7 cellular contexts compared by ENCODE assay signal in genomic region chr15:41139112-41139511, GRCh38. TPM values are rescaled to one million over a fixed set of nuclear protein-coding genes. Genes with fewer than 3 reads are reported as not detected.
DNase-seq lines count a peak whose midpoint lies in the region; ATAC-seq and TF ChIP-seq lines count a peak whose summit lies in the region.
"Not testable (repeated sequence)": the region's sequence is repeated elsewhere in the genome, so short reads cannot be mapped to it uniquely, and the experiment has no call there.

No MANE protein-coding gene starts in this region.

- not testable (repeated sequence) for H3K9me3 ChIP-seq in RWPE2 (ENCODE audit: severe bottlenecking); body of pancreas; stomach

- not testable (repeated sequence) for H3K36me3 Mint-ChIP-seq in Calu3 (ENCODE audit: insufficient read depth, unreplicated experiment)

- not testable (repeated sequence) for H3K4me1 ChIP-seq in RWPE2 (ENCODE audit: insufficient read depth, poor library complexity, severe bottlenecking); body of pancreas; foreskin keratinocyte; stomach

- DNase-seq in Calu3 (peak; percentile 45), M059J (ENCODE audit: low read depth) (peak; percentile 47), body of pancreas (peak; percentile 21 to 43 (median 34)), foreskin keratinocyte (peak; percentile 86 to 91), mesenteric fat pad (ENCODE audit: low spot score) (peak; percentile 51), stomach (peak; percentile 78)
- not testable (repeated sequence) for DNase-seq in RWPE2 (ENCODE audit: low spot score)

- ATAC-seq in RWPE2 (ENCODE audit: low read depth) = peak; percentile 68
- ATAC-seq in body of pancreas = peak; percentile 30
- peak; percentile 74 for ATAC-seq in foreskin keratinocyte

- H3K27ac Mint-ChIP-seq in Calu3 (ENCODE audit: unreplicated experiment) = not testable (repeated sequence)

- not testable (repeated sequence) for TF ChIP-seq EP300 in stomach (IDR thresholded peaks at IDR 0.05)

- TF ChIP-seq CTCF in Calu3 (IDR thresholded peaks at IDR 0.05; ENCODE audit: unreplicated experiment); RWPE2 (IDR thresholded peaks at IDR 0.05; ENCODE audit: poor library complexity, severe bottlenecking); body of pancreas (IDR thresholded peaks at IDR 0.05); foreskin keratinocyte (conservative IDR thresholded peaks at IDR 0.05); stomach (IDR thresholded peaks at IDR 0.05): not testable (repeated sequence)

- H3K4me3 Mint-ChIP-seq in Calu3 (ENCODE audit: low read depth, unreplicated experiment) = not testable (repeated sequence)

- H3K27ac ChIP-seq in RWPE2 (ENCODE audit: poor library complexity, severe bottlenecking) = peak overlapping the region; percentile 9
- not testable (repeated sequence) for H3K27ac ChIP-seq in body of pancreas, foreskin keratinocyte, stomach

- H3K9me3 Mint-ChIP-seq in Calu3 (ENCODE audit: low read depth, unreplicated experiment) = not testable (repeated sequence)

- H3K36me3 ChIP-seq in RWPE2 (ENCODE audit: low read depth); body of pancreas (replicated peaks in 1 of 2; ENCODE audit: insufficient read depth in 1 of 2, low read depth in 2 of 2); stomach: not testable (repeated sequence)

- CTCF ChIA-PET in Calu3 (lab: Charles Lee) = not testable (repeated sequence)

- BruUV-seq in Calu3 (replicated peaks; lab: Mats Ljungman, UMichigan) = not testable (repeated sequence)

- intact Hi-C loops in Calu3 (cut with micrococcal nuclease; ENCODE audit: unreplicated experiment); body of pancreas (cut with DNase I); stomach (cut with DNase I; ENCODE audit: low total_unique reads): not testable (repeated sequence)

- TF ChIP-seq POLR2A in body of pancreas (IDR thresholded peaks at IDR 0.05); stomach (IDR thresholded peaks at IDR 0.05): not testable (repeated sequence)

- H3K27me3 Mint-ChIP-seq in Calu3 (ENCODE audit: unreplicated experiment) = not testable (repeated sequence)

- H3K4me1 Mint-ChIP-seq in Calu3 (ENCODE audit: low read depth, unreplicated experiment) = not testable (repeated sequence)

- H3K4me3 ChIP-seq in RWPE2 (ENCODE audit: severe bottlenecking); body of pancreas; stomach: not testable (repeated sequence)

- WGBS in body of pancreas, 2 donors = 83 to 89% methylated on average over 7 of the region's 7 CpGs
- WGBS in stomach, 5 donors = 24 to 69% (median 38%) methylated on average over 7 of the region's 7 CpGs

- not testable (repeated sequence) for H3K27me3 ChIP-seq in RWPE2 (ENCODE audit: insufficient read depth, poor library complexity, severe bottlenecking); body of pancreas; foreskin keratinocyte; stomach

RNA-seq across cellular contexts. Expression of gene INO80, which starts 23.0 kb away (rescaled TPM):
- total RNA-seq in Calu3 (2022) (15.3 and 16.9 TPM in 2 replicates), body of pancreas (10 to 100 TPM; 14.0 to 34.3 TPM), foreskin keratinocyte (23.4 and 25.3 TPM in 2 replicates), mesenteric fat pad (27.2 TPM), stomach (10 to 100 TPM; 28.1 to 40.8 (median 32.6) TPM)
- total RNA-seq in M059J (2014; rRNA removed; shearing (Covaris generic)) = 9.0 and 18.9 TPM in 2 replicates
- polyA plus RNA-seq in foreskin keratinocyte (6.4 and 9.3 TPM in 2 replicates), stomach (10 to 100 TPM in 1 of 3 donors, 1 to 10 TPM in 2; 4.6 to 13.1 (median 9.0) TPM)
